ENCODE assay signal across 14 cellular contexts in the genomic region with DNA sequence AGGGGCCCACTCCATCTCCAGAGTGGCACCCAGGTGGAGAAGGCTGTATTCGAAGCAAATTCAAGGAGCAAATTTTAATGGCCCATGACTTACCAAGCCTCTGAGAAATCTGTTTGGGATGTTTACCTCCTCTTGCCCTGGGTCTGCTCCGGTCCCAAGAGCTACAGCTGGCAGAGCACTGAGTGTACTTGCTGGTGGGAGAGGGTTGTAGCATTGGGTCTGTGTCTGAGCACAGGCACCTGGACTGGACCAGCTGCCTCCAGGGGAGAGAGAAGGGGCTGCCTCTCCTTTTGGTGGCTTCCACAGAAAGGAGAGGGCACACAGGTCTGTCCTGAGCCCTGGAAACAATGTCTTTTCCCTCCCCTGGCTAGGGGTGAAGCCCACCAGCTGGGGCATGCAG. TPM values are rescaled to one million over a fixed set of nuclear protein-coding genes. Genes with fewer than 3 reads are reported as not detected.
DNase-seq lines count a peak whose midpoint lies in the region; ATAC-seq and TF ChIP-seq lines count a peak whose summit lies in the region.
"Had no signal": no experiment of that assay in that cellular context is flagged by ENCODE, and none has a peak within 500 bp of the region (broad histone marks: within the 10 kb centered on the region; RNA-seq: fewer than 3 reads in every experiment).

No MANE protein-coding gene starts in this region.

- peaks cover 18% of the 10 kb centered on the region for H3K4me1 Mint-ChIP-seq in activated CD4-positive, alpha-beta T cell treated with anti-CD3 and anti-CD28 coated beads for 36 hours

- H3K9me3 Mint-ChIP-seq in activated CD4-positive, alpha-beta T cell treated with anti-CD3 and anti-CD28 coated beads for 36 hours (ENCODE audit: low read depth) = no peaks in the 10 kb centered on the region
- H3K9me3 Mint-ChIP-seq: CD4-positive, alpha-beta T cell had no signal

- ATAC-seq in RWPE2 (ENCODE audit: low read depth) (no peak), HG03571 (IDR thresholded peaks at IDR 0.05; ENCODE audit: unreplicated experiment) (no peak), GM18858 (IDR thresholded peaks at IDR 0.05; ENCODE audit: unreplicated experiment) (no peak), HG02973 (IDR thresholded peaks at IDR 0.05; ENCODE audit: unreplicated experiment) (no peak)
- no peak for ATAC-seq in activated CD4-positive, alpha-beta T cell treated with anti-CD3 and anti-CD28 coated beads for 36 hours
- ATAC-seq: K562 had no signal

- H3K27ac ChIP-seq in RWPE2 (ENCODE audit: poor library complexity, severe bottlenecking) (no peak overlapping the region), osteoblast (ENCODE audit: low read depth, low read length) (no peak overlapping the region)

- no peaks in the 10 kb centered on the region for H3K79me2 ChIP-seq in osteoblast (ENCODE audit: insufficient read depth, low read length)

- no peak overlapping the region for H3K4me3 ChIP-seq in RWPE2 (ENCODE audit: severe bottlenecking)
- no peak overlapping the region for H3K4me3 ChIP-seq in osteoblast (ENCODE audit: insufficient read depth, low read length)
- H3K4me3 ChIP-seq: HAP-1, K562 had no signal

- intact Hi-C loops in activated CD4-positive, alpha-beta T cell treated with anti-CD3 and anti-CD28 coated beads for 36 hours (cut with DNase I, micrococcal nuclease) = no loop called here

- POLR2A ChIA-PET in activated CD4-positive, alpha-beta T cell treated with anti-CD3 and anti-CD28 coated beads for 36 hours (lab: Charles Lee) = no interaction called here

- H3K9me3 ChIP-seq in RWPE2 (ENCODE audit: severe bottlenecking) (no peaks in the 10 kb centered on the region), osteoblast (ENCODE audit: low read depth, low read length) (no peaks in the 10 kb centered on the region)
- H3K9me3 ChIP-seq: HAP-1 had no signal

- H3K36me3 ChIP-seq in RWPE2 (ENCODE audit: low read depth) (no peaks in the 10 kb centered on the region), osteoblast (ENCODE audit: insufficient read depth, low read length) (no peaks in the 10 kb centered on the region)
- H3K36me3 ChIP-seq: HAP-1 had no signal

- H4K20me1 ChIP-seq in osteoblast (ENCODE audit: insufficient read depth, low read length) = no peaks in the 10 kb centered on the region

- DNase-seq in GM10266 (ENCODE audit: extremely low spot score) (peak; percentile 32), RWPE2 (ENCODE audit: low spot score) (peak; percentile 17), osteoblast (ENCODE audit: insufficient read length, low spot score, missing footprints) (peak; percentile 58)
- no peak for DNase-seq in activated CD4-positive, alpha-beta T cell treated with anti-CD3 and anti-CD28 coated beads for 36 hours
- DNase-seq: C1 segment of cervical spinal cord; CD4-positive, alpha-beta T cell; GF-D8; GOT3 had no signal

- H3K4me2 ChIP-seq in osteoblast (ENCODE audit: insufficient read depth, low read length) = no peak overlapping the region

- CTCF ChIA-PET in activated CD4-positive, alpha-beta T cell treated with anti-CD3 and anti-CD28 coated beads for 36 hours (lab: Charles Lee) = interaction anchor here (1.5 kb wide), 1 partner anchor 18 kb away, joined by 5 read pairs; no protein-coding TSS in a partner anchor

- no peak overlapping the region for H2AFZ ChIP-seq in osteoblast (ENCODE audit: low read length)

- H3K4me1 ChIP-seq in RWPE2 (ENCODE audit: insufficient read depth, poor library complexity, severe bottlenecking) (no peaks in the 10 kb centered on the region), osteoblast (ENCODE audit: insufficient read depth, low read length) (peaks cover 3% of the 10 kb centered on the region)
- H3K4me1 ChIP-seq: HAP-1 had no signal

- no peak overlapping the region for H3K27ac Mint-ChIP-seq in activated CD4-positive, alpha-beta T cell treated with anti-CD3 and anti-CD28 coated beads for 36 hours
- H3K27ac Mint-ChIP-seq: B cell; CD4-positive, alpha-beta T cell had no signal

- H3K27me3 ChIP-seq in RWPE2 (ENCODE audit: insufficient read depth, poor library complexity, severe bottlenecking) (peaks cover 99% of the 10 kb centered on the region), osteoblast (ENCODE audit: insufficient read depth, low read length) (peaks cover 70% of the 10 kb centered on the region)

- H3K27me3 Mint-ChIP-seq in activated CD4-positive, alpha-beta T cell treated with anti-CD3 and anti-CD28 coated beads for 36 hours = peaks cover 82% of the 10 kb centered on the region

- no peak for TF ChIP-seq CTCF in GM10266 (IDR thresholded peaks at IDR 0.05; ENCODE audit: control insufficient read depth, insufficient read depth, low read depth, missing control alignments)
- TF ChIP-seq CTCF in RWPE2 (IDR thresholded peaks at IDR 0.05; ENCODE audit: poor library complexity, severe bottlenecking) = no peak
- no peak for TF ChIP-seq CTCF in osteoblast (IDR thresholded peaks at IDR 0.05; ENCODE audit: extremely low read depth, low read depth, low read length)

- H3K36me3 Mint-ChIP-seq in activated CD4-positive, alpha-beta T cell treated with anti-CD3 and anti-CD28 coated beads for 36 hours (ENCODE audit: low read depth) = no peaks in the 10 kb centered on the region

- H3K4me3 Mint-ChIP-seq in activated CD4-positive, alpha-beta T cell treated with anti-CD3 and anti-CD28 coated beads for 36 hours = no peak overlapping the region
- H3K4me3 Mint-ChIP-seq: B cell; CD4-positive, alpha-beta T cell had no signal

RNA-seq across cellular contexts. Expression of gene EN1, which starts 9.8 kb away (rescaled TPM):
- total RNA-seq in osteoblast = 0.29 and 0.72 TPM in 2 replicates
- not detected for total RNA-seq in activated CD4-positive, alpha-beta T cell treated with anti-CD3 and anti-CD28 coated beads for 36 hours
- total RNA-seq: B cell; CD4-positive, alpha-beta T cell had no signal
